14 cellular contexts compared by ENCODE assay signal in the genomic region with DNA sequence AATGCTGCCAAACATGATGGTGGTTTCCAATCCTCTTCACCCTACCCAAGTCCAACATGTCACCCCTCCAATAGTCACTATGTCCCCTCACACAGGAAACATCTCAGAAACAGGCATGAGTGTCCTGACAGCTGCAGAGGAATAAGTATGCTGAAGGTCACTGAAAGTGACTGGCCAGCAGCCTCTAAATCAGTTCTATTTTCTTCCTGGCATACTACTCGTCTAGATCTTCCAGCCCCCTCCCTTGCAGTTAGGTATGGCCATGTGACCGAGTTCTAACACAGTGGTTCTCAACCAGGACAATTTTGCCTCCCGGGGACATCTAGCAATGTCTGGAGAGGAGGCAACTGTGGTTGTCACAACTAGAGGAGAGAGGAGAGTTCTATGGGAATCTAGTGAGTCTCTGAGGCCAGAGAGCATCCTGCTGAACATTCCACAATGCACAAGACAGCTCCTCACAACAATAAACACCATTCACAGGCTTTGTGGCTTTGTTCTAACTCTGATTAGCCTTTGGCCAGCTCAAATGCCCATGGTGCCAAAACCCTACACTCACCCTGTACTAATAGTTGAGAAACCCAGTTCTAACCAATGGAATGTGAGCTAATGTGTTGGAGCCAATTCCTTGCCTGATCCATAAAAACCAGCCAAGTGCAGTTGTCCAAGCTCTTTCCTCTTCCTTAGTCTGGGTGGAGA. TPM values are rescaled to one million over a fixed set of nuclear protein-coding genes. Genes with fewer than 3 reads are reported as not detected.
DNase-seq lines count a peak whose midpoint lies in the region; ATAC-seq and TF ChIP-seq lines count a peak whose summit lies in the region.
"Had no signal": no experiment of that assay in that cellular context is flagged by ENCODE, and none has a peak within 500 bp of the region (broad histone marks: within the 10 kb centered on the region; RNA-seq: fewer than 3 reads in every experiment).

No MANE protein-coding gene starts in this region.

- H3K4me1 ChIP-seq in right lobe of liver (peaks cover 0 to 10% (median 0%) of the 10 kb centered on the region in 4 donors), vagina (peaks cover 8% of the 10 kb centered on the region), transverse colon (peaks cover 0 to 7% (median 0%) of the 10 kb centered on the region in 4 donors)
- H3K4me1 ChIP-seq: HAP-1 had no signal

- no peak for TF ChIP-seq EP300 in transverse colon (IDR thresholded peaks at IDR 0.05; ENCODE audit: low read depth)

- peak; percentile 45 for DNase-seq in activated CD8-positive, alpha-beta memory T cell treated with anti-CD3 and anti-CD28 coated beads for 24 hours
- no peak for DNase-seq in activated CD8-positive, alpha-beta memory T cell treated with anti-CD3 and anti-CD28 coated beads, Interleukin-2, amount 50 U/mL, for 4 hours
- DNase-seq in fibroblast of mammary gland (ENCODE audit: low read depth) (peak; percentile 60), right lobe of liver (no peak), vagina (ENCODE audit: extremely low spot score in 2 of 2) (peak; percentile 64 to 86), OCI-M2 (lab: John Stamatoyannopoulos, UW; ENCODE audit: unreplicated experiment) (no peak), transverse colon (no peak), DMS153 (lab: John Stamatoyannopoulos, UW) (no peak)
- DNase-seq: activated CD8-positive, alpha-beta memory T cell treated with anti-CD3 and anti-CD28 coated beads, Interleukin-2, amount 50 U/mL, for 48 hours; Karpas-422; NCI-H187 had no signal

- no peaks in the 10 kb centered on the region for H3K27me3 ChIP-seq in right lobe of liver
- H3K27me3 ChIP-seq in vagina = no peaks in the 10 kb centered on the region
- no peaks in the 10 kb centered on the region for H3K27me3 ChIP-seq in transverse colon

- intact Hi-C loops in right lobe of liver (cut with DNase I) (no loop called here), vagina (cut with DNase I) (no loop called here), transverse colon (cut with DNase I; ENCODE audit: low total_unique reads) (no loop called here)

- H3K9me3 ChIP-seq in right lobe of liver = no peaks in the 10 kb centered on the region
- H3K9me3 ChIP-seq in vagina = no peaks in the 10 kb centered on the region
- H3K9me3 ChIP-seq in transverse colon = peaks cover 4 to 6% of the 10 kb centered on the region in 2 donors

- TF ChIP-seq POLR2A in right lobe of liver (IDR thresholded peaks at IDR 0.05) (no peak), vagina (IDR thresholded peaks at IDR 0.05) (no peak), transverse colon (IDR thresholded peaks at IDR 0.05) (no peak)

- WGBS in right lobe of liver (ENCODE audit: insufficient coverage, low coverage, low lambda C conversion rate, missing lambda C conversion rate) = 56% methylated on average over 1 of the region's 3 CpGs
- WGBS in transverse colon (ENCODE audit: low coverage in 1 of 2), 2 donors = 71% methylated on average over 3 of the region's 3 CpGs; no CpG with 5 or more reads in 1 of the 2 donors

- no peak overlapping the region for H3K4me3 ChIP-seq in fibroblast of mammary gland (ENCODE audit: control insufficient read depth, low read depth, low read length)
- no peak overlapping the region for H3K4me3 ChIP-seq in right lobe of liver
- no peak overlapping the region for H3K4me3 ChIP-seq in vagina
- no peak overlapping the region for H3K4me3 ChIP-seq in transverse colon
- H3K4me3 ChIP-seq: HAP-1 had no signal

- peak; percentile 57 to 92 (median 78) for ATAC-seq in right lobe of liver
- ATAC-seq: natural killer cell treated with Interleukin-12 subunit alpha and Interleukin-12 subunit beta and Interleukin-15 and Interleukin-18, amount 100 ng/mL, for 72 hours; WTC11 had no signal

- TF ChIP-seq CTCF in fibroblast of mammary gland (conservative IDR thresholded peaks at IDR 0.05; ENCODE audit: control insufficient read depth, insufficient read depth, low read depth, low read length) (no peak), right lobe of liver (IDR thresholded peaks at IDR 0.05) (no peak), vagina (IDR thresholded peaks at IDR 0.05) (no peak), transverse colon (IDR thresholded peaks at IDR 0.05) (no peak)

- H3K36me3 ChIP-seq in right lobe of liver (no peaks in the 10 kb centered on the region), vagina (no peaks in the 10 kb centered on the region), transverse colon (no peaks in the 10 kb centered on the region)
- H3K36me3 ChIP-seq: HAP-1 had no signal

- in situ Hi-C loops in transverse colon (cut with MboI; ENCODE audit: low pct_ligation_motif_present in 1 of 4, low pct_unique_long_range_greater_than_20kb in 1 of 4, low sequenced_read_pairs in 3 of 4) = no loop called here

- no peak overlapping the region for H3K27ac ChIP-seq in right lobe of liver
- H3K27ac ChIP-seq in vagina = no peak overlapping the region
- H3K27ac ChIP-seq in transverse colon = peak overlapping the region in 1 of 4 donors; percentile 3

RNA-seq across cellular contexts. Expression of gene ID2, which starts 12.6 kb away (rescaled TPM):
- total RNA-seq in right lobe of liver = 100 to 1,000 TPM; 103 to 520 (median 191) TPM
- 378 TPM for total RNA-seq in vagina
- total RNA-seq in transverse colon = 100 to 1,000 TPM; 329 to 437 (median 382) TPM

Comparison
In these comparisons a context has a peak if more than half of its experiments do, and no peak if none do; other contexts are left out.
1. DNase-seq: peak in activated CD8-positive, alpha-beta memory T cell treated with anti-CD3 and anti-CD28 coated beads for 24 hours (single experiment), fibroblast of mammary gland (single experiment) and vagina (2 of 2); none in activated CD8-positive, alpha-beta memory T cell treated with anti-CD3 and anti-CD28 coated beads, Interleukin-2, amount 50 U/mL, for 4 hours (single experiment), right lobe of liver (0 of 3), OCI-M2 (single experiment), transverse colon (single experiment) and DMS153 (single experiment).